ENCODE assay signal across 27 cellular contexts in the genomic region with DNA sequence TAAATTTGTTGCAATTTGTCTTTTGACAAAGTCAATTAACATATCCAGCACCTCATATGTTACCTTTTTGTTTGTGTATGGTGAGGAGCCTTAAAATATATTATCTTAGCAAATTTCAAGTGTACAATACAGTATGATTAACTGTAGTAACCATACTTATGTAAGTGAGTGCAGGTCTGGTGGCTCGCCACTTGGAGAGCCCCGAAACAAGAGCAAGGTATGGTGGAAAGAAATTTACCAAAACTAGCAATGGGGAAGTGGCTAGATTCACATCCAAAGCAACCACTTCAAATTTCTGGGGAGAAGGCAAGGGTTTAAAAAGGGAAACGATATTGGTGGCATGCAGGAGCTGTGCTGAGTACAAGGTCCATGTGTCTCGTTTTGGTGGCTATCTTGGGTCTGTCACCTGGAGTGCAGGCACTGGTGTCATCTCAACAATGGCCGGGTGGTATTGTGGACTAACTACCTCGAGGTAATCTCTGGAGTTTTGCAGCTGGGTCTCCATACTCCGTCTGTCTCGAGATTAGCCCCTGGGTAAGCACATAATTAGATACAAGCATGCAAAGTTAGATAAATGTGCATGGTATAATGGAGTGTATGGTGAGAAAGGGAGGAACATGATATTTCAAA. TPM values are rescaled to one million over a fixed set of nuclear protein-coding genes. Genes with fewer than 3 reads are reported as not detected.
DNase-seq lines count a peak whose midpoint lies in the region; ATAC-seq, FAIRE-seq and TF ChIP-seq lines count a peak whose summit lies in the region.
"Had no signal": no experiment of that assay in that cellular context is flagged by ENCODE, and none has a peak within 500 bp of the region (broad histone marks: within the 10 kb centered on the region; RNA-seq: fewer than 3 reads in every experiment).

No MANE protein-coding gene starts in this region.

- CTCF ChIA-PET in SK-N-SH (lab: Yijun Ruan, JAX), result interaction anchor here (0.6 to 1.2 kb wide), 3 partner anchors 9 to 79 kb away, joined by 3 to 4 read pairs (median 3); no protein-coding TSS in a partner anchor
- CTCF ChIA-PET in HepG2 (lab: Yijun Ruan, JAX; ENCODE audit: low intra/inter-chr PET ratio, low total read pairs), result no interaction called here
- CTCF ChIA-PET in GM12878 (lab: Yijun Ruan, JAX), result no interaction called here

- FAIRE-seq in HepG2 (lab: Jason Lieb, UNC) (no peak), GM12878 (lab: Jason Lieb, UNC) (no peak)
- FAIRE-seq: GM12892, H1, islet of Langerhans had no signal

- WGBS in SK-N-SH (ENCODE audit: low lambda C conversion rate), result 80% methylated on average over 8 of the region's 8 CpGs
- 72% methylated on average over 8 of the region's 8 CpGs for WGBS in HepG2 (ENCODE audit: low lambda C conversion rate)
- 78% methylated on average over 6 of the region's 8 CpGs for WGBS in right lobe of liver (ENCODE audit: insufficient coverage, low coverage, low lambda C conversion rate, missing lambda C conversion rate)
- 92% methylated on average over 8 of the region's 8 CpGs for WGBS in GM12878 (ENCODE audit: insufficient coverage, insufficient replicate concordance, low lambda C conversion rate, missing lambda C conversion rate)

- H3K9ac ChIP-seq in SK-N-SH, result no peak overlapping the region
- H3K9ac ChIP-seq in HepG2 (ENCODE audit: insufficient read depth, low read depth, low read length), result no peak overlapping the region
- H3K9ac ChIP-seq in GM12878 (ENCODE audit: control insufficient read depth, insufficient read depth, low read length), result no peak overlapping the region

- peak overlapping the region in 1 of 2 experiments; percentile 41; a peak in 2 of 4 replicates for H3K27ac ChIP-seq in SK-N-SH (ENCODE audit: low read depth in 2 of 2, low read length in 1 of 2)
- peak overlapping the region; percentile 1 for H3K27ac ChIP-seq in HepG2 (ENCODE audit: extremely low read length, insufficient read depth, low read length)
- no peak overlapping the region for H3K27ac ChIP-seq in right lobe of liver
- H3K27ac ChIP-seq in GM12878 (ENCODE audit: control insufficient read depth, insufficient read depth), result no peak overlapping the region
- H3K27ac ChIP-seq: adrenal gland, left lung, skin epidermis, thyroid gland had no signal

- H3K9me3 ChIP-seq in SK-N-SH, result no peaks in the 10 kb centered on the region
- no peaks in the 10 kb centered on the region for H3K9me3 ChIP-seq in HepG2 (ENCODE audit: low read length)
- H3K9me3 ChIP-seq in right lobe of liver, result no peaks in the 10 kb centered on the region
- no peaks in the 10 kb centered on the region for H3K9me3 ChIP-seq in GM12878 (replicated peaks; ENCODE audit: control insufficient read depth, insufficient read depth, low read length)
- H3K9me3 ChIP-seq: adrenal gland, left lung, thyroid gland had no signal

- TF ChIP-seq POLR2A in HepG2 (IDR thresholded peaks at IDR 0.05; ENCODE audit: insufficient read depth in 1 of 2, low read depth in 2 of 2, low read length in 2 of 2) (no peak), right lobe of liver (IDR thresholded peaks at IDR 0.05) (no peak), GM12878 (IDR thresholded peaks at IDR 0.05; ENCODE audit: low read depth, low read length) (no peak)

- RAD21 ChIA-PET in GM12878 (lab: Charles Lee; ENCODE audit: unreplicated experiment), result no interaction called here

- peaks cover 38 to 43% of the 10 kb centered on the region in 2 experiments for H3K36me3 ChIP-seq in SK-N-SH (replicated peaks in 1 of 2; ENCODE audit: control insufficient read depth in 1 of 2, insufficient read depth in 2 of 2, low read length in 1 of 2)
- peaks cover 6 to 27% of the 10 kb centered on the region in 2 experiments for H3K36me3 ChIP-seq in HepG2 (replicated peaks in 1 of 2; ENCODE audit: control insufficient read depth in 1 of 2, insufficient read depth in 2 of 2, low read length in 2 of 2)
- H3K36me3 ChIP-seq in right lobe of liver, result peaks cover 0 to 29% (median 19%) of the 10 kb centered on the region in 4 donors
- peaks cover 10 to 14% of the 10 kb centered on the region in 2 experiments for H3K36me3 ChIP-seq in GM12878 (ENCODE audit: control insufficient read depth in 2 of 2, insufficient read depth in 2 of 2, low read length in 1 of 2)

- H3K27me3 ChIP-seq in SK-N-SH (ENCODE audit: insufficient read depth) (no peaks in the 10 kb centered on the region), HepG2 (ENCODE audit: control insufficient read depth in 1 of 2, insufficient read depth in 2 of 2, low read length in 2 of 2) (no peaks in the 10 kb centered on the region), right lobe of liver (no peaks in the 10 kb centered on the region), GM12878 (replicated peaks in 1 of 2; ENCODE audit: control insufficient read depth in 2 of 2, insufficient read depth in 2 of 2, low read length in 1 of 2) (no peaks in the 10 kb centered on the region)
- H3K27me3 ChIP-seq: adrenal gland, left lung, thyroid gland had no signal

- H3K4me3 ChIP-seq in SK-N-SH (ENCODE audit: low read depth in 2 of 2, low read length in 1 of 2) (no peak overlapping the region), HepG2 (replicated peaks in 1 of 3; ENCODE audit: insufficient read depth in 1 of 3, low read depth in 2 of 3, low read length in 3 of 3) (no peak overlapping the region), right lobe of liver (no peak overlapping the region), GM12878 (no peak overlapping the region)
- H3K4me3 ChIP-seq: adrenal gland, left lung, skin epidermis, thyroid gland had no signal

- TF ChIP-seq CTCF in SK-N-SH (IDR thresholded peaks at IDR 0.05) (no peak), HepG2 (CRISPR knock-in tag; IDR thresholded peaks at IDR 0.05) (no peak), right lobe of liver (IDR thresholded peaks at IDR 0.05) (no peak), GM12878 (IDR thresholded peaks at IDR 0.05 in 2 of 3, conservative IDR thresholded peaks at IDR 0.05 in 1 of 3; ENCODE audit: control insufficient read depth in 2 of 3, extremely low read depth in 1 of 3, insufficient read depth in 1 of 3, low read depth in 3 of 3, low read length in 3 of 3) (no peak)

- no peak for TF ChIP-seq RAD21 in SK-N-SH (IDR thresholded peaks at IDR 0.05; ENCODE audit: low read length)
- no peak for TF ChIP-seq RAD21 in HepG2 (CRISPR knock-in tag; IDR thresholded peaks at IDR 0.05)
- no peak for TF ChIP-seq RAD21 in GM12878 (IDR thresholded peaks at IDR 0.05; ENCODE audit: insufficient read depth, low read depth, low read length)

- intact Hi-C loops in HepG2 (cut with micrococcal nuclease; ENCODE audit: unreplicated experiment), result no loop called here
- intact Hi-C loops in right lobe of liver (cut with DNase I), result no loop called here
- intact Hi-C loops in GM12878 (cut with micrococcal nuclease; ENCODE audit: unreplicated experiment), result no loop called here

- in situ Hi-C loops in HepG2 (cut with HindIII; ENCODE audit: extremely low pct_ligation_motif_present, low pct_unique_long_range_greater_than_20kb), result no loop called here
- in situ Hi-C loops in GM12878 (cut with MboI), result no loop called here

- H3K4me2 ChIP-seq in SK-N-SH (no peak overlapping the region), HepG2 (ENCODE audit: low read depth, low read length) (no peak overlapping the region), GM12878 (ENCODE audit: control insufficient read depth, insufficient read depth) (no peak overlapping the region)

- ATAC-seq in SK-N-SH treated with all-trans-retinoic acid at 6 μM for 48 hours, result peak; percentile 19; the same call in 1 of the 3 replicates
- peak; percentile 64 for ATAC-seq in HepG2
- no peak for ATAC-seq in right lobe of liver
- ATAC-seq in GM12878, result no peak; the same call in 1 of the 3 replicates
- ATAC-seq in HG02588 (IDR thresholded peaks at IDR 0.05; ENCODE audit: unreplicated experiment), result no peak
- no peak for ATAC-seq in GM19397 (IDR thresholded peaks at IDR 0.05; ENCODE audit: unreplicated experiment)
- no peak for ATAC-seq in GM21619 (IDR thresholded peaks at IDR 0.05; ENCODE audit: unreplicated experiment)
- ATAC-seq: left lung; stimulated activated naive CD8-positive, alpha-beta T cell treated with anti-CD3 and anti-CD28 coated beads, Interleukin-15, amount 100 ng/mL, for 72 hours had no signal

- H3K79me2 ChIP-seq in SK-N-SH (ENCODE audit: insufficient read depth) (no peaks in the 10 kb centered on the region), HepG2 (ENCODE audit: insufficient read depth, low read length) (no peaks in the 10 kb centered on the region), GM12878 (ENCODE audit: control insufficient read depth, insufficient read depth, low read length) (no peaks in the 10 kb centered on the region)

- no peak overlapping the region for H2AFZ ChIP-seq in SK-N-SH (ENCODE audit: low read depth)
- no peak overlapping the region for H2AFZ ChIP-seq in HepG2 (ENCODE audit: low read length)
- H2AFZ ChIP-seq in GM12878 (ENCODE audit: control insufficient read depth, low read depth, low read length), result no peak overlapping the region

- BruUV-seq in HepG2 (replicated peaks; lab: Mats Ljungman, UMichigan) (no TSS peak), GM12878 (replicated peaks; lab: Mats Ljungman, UMichigan) (no TSS peak)

- H3K9me2 ChIP-seq in SK-N-SH, result no peaks in the 10 kb centered on the region

- no peak for DNase-seq in SK-N-SH
- no peak for DNase-seq in HepG2 (ENCODE audit: low spot score)
- DNase-seq in right lobe of liver, result no peak
- DNase-seq in GM12878 (ENCODE audit: low read depth, low spot score), result no peak
- DNase-seq: 8988T; activated CD4-positive, alpha-beta T cell treated with anti-CD3 and anti-CD28 coated beads, Interleukin-2, amount 10 ng/mL, durations not matched to agents 24 days and 14 days; activated CD8-positive, alpha-beta memory T cell treated with anti-CD3 and anti-CD28 coated beads, Interleukin-2, amount 50 U/mL, for 4 hours; activated effector memory CD4-positive, alpha-beta T cell treated with anti-CD3 and anti-CD28 coated beads, Interleukin-2, amount 50 U/mL, for 16 hours; adrenal gland; CD4-positive, alpha-beta T cell; DMS 273 treated with DMSO at 0.1 percent for 48 hours; EL; left lung; mesendoderm; NCI-H1092 treated with DMSO at 0.1 percent for 48 hours; NCI-H1930; NCI-H69; stimulated activated naive CD8-positive, alpha-beta T cell treated with anti-CD3 and anti-CD28 coated beads, Interleukin-15, amount 100 ng/mL, for 72 hours; thyroid gland had no signal

- SMC1A ChIA-PET in GM12878 (lab: Charles Lee; ENCODE audit: uncharacterized antibody, unreplicated experiment), result interaction anchor here (0.5 to 0.6 kb wide), 2 partner anchors 44 to 111 kb away, joined by 3 read pairs; no protein-coding TSS in a partner anchor

- no peaks in the 10 kb centered on the region for H4K20me1 ChIP-seq in SK-N-SH (ENCODE audit: insufficient read depth)
- H4K20me1 ChIP-seq in HepG2 (ENCODE audit: insufficient read depth, low read length), result no peaks in the 10 kb centered on the region
- H4K20me1 ChIP-seq in GM12878 (ENCODE audit: control insufficient read depth, insufficient read depth), result no peaks in the 10 kb centered on the region

- POLR2A ChIA-PET in SK-N-SH (lab: Yijun Ruan, JAX), result interaction anchor here (0.6 kb wide), 1 partner anchor 13 kb away, joined by 3 read pairs; no protein-coding TSS in a partner anchor
- POLR2A ChIA-PET in HepG2 (lab: Yijun Ruan, JAX), result interaction anchor here (0.6 kb wide), 1 partner anchor 21 kb away, joined by 3 read pairs; no protein-coding TSS in a partner anchor
- POLR2A ChIA-PET in GM12878 (lab: Charles Lee), result interaction anchor here (0.6 kb wide), 1 partner anchor 179 kb away, joined by 5 read pairs; no protein-coding TSS in a partner anchor

- peaks cover 16% of the 10 kb centered on the region for H3F3A ChIP-seq in SK-N-SH (replicated peaks; ENCODE audit: insufficient read depth)

- H3K4me1 ChIP-seq in SK-N-SH (ENCODE audit: control insufficient read depth in 1 of 2, insufficient read depth in 2 of 2, low read depth in 1 of 2, low read length in 1 of 2) (peaks cover 0 to 3% of the 10 kb centered on the region in 2 experiments; a peak in 1 of 4 replicates), HepG2 (ENCODE audit: insufficient read depth, low read length) (peaks cover 11% of the 10 kb centered on the region), right lobe of liver (no peaks in the 10 kb centered on the region), GM12878 (ENCODE audit: control insufficient read depth, insufficient read depth, low read length) (no peaks in the 10 kb centered on the region)
- H3K4me1 ChIP-seq: adrenal gland, left lung, thyroid gland had no signal

- no peak for TF ChIP-seq EP300 in SK-N-SH (IDR thresholded peaks at IDR 0.05; ENCODE audit: borderline replicate concordance in 1 of 2, low read depth in 1 of 2, low read length in 1 of 2)
- no peak for TF ChIP-seq EP300 in HepG2 (IDR thresholded peaks at IDR 0.05; ENCODE audit: low read depth in 2 of 2, low read length in 2 of 2)
- no peak for TF ChIP-seq EP300 in HepG2 (CRISPR knock-in tag; IDR thresholded peaks at IDR 0.05; ENCODE audit: borderline replicate concordance)
- no peak for TF ChIP-seq EP300 in GM12878 (IDR thresholded peaks at IDR 0.05; ENCODE audit: borderline replicate concordance in 1 of 2, control insufficient read depth in 1 of 2, low read depth in 2 of 2, low read length in 2 of 2)

RNA-seq across cellular contexts. Expression of a gene that starts 8.2 kb away (rescaled TPM):
- polyA plus RNA-seq in SK-N-SH (2012; rRNA removed) (53.9 and 83.3 TPM in 2 replicates), HepG2 (2011; rRNA removed) (128 and 137 TPM in 2 replicates), GM12878 (2011; rRNA removed) (162 and 163 TPM in 2 replicates), GM12878 (2014; fragmentation: Illumina TruSeq; extraction: Trizol) (138 and 153 TPM in 2 replicates), GM12878 (2014; fragmentation: Nextera tagmentation; extraction: Ambion mirVana) (10 to 100 TPM; 19.7 to 21.9 TPM), GM12878 (2014; rRNA removed) (121 and 127 TPM in 2 replicates), GM12878 (2016; fragmentation: Nextera tagmentation; extraction: Ambion mirVana) (10 to 100 TPM; 63.3 to 65.4 TPM)
- polyA plus RNA-seq in SK-N-SH (2012; cell fraction: cytosol; rRNA removed), result 32.2 and 32.5 TPM in 2 replicates
- polyA plus RNA-seq in SK-N-SH (2012; cell fraction: nucleus; rRNA removed), result 226 and 301 TPM in 2 replicates
- total RNA-seq in HepG2 (2016; rRNA removed; fragmentation: Illumina TruSeq; extraction: Trizol) (44.4 and 72.1 TPM in 2 replicates), right lobe of liver (10 to 100 TPM; 20.2 to 43.3 (median 29.9) TPM), GM12878 (2014; rRNA removed) (88.3 and 92.4 TPM in 2 replicates), GM12878 (2014; rRNA removed; fragmentation: Illumina TruSeq; extraction: Trizol) (95.5 and 100 TPM in 2 replicates), GM12878 (2021) (74.9 and 94.9 TPM in 2 replicates)
- total RNA-seq in HepG2 (2016; cell fraction: cytosol; rRNA removed; fragmentation: Illumina TruSeq; extraction: Trizol; ENCODE audit: low read depth), result 34.1 and 37.7 TPM in 2 replicates
- 41.6 and 65.6 TPM in 2 replicates for total RNA-seq in HepG2 (2016; cell fraction: insoluble cytoplasmic fraction; rRNA removed; fragmentation: Illumina TruSeq; extraction: Trizol)
- 24.3 and 28.2 TPM in 2 replicates for total RNA-seq in HepG2 (2016; cell fraction: membrane; rRNA removed; fragmentation: Illumina TruSeq; extraction: Trizol)
- total RNA-seq in HepG2 (2016; cell fraction: nucleus; rRNA removed; fragmentation: Illumina TruSeq; extraction: Trizol), result 135 and 141 TPM in 2 replicates
- 43.7 and 45.4 TPM in 2 replicates for polyA plus RNA-seq in HepG2 (2011; cell fraction: cytosol; rRNA removed)
- 499 and 533 TPM in 2 replicates for polyA plus RNA-seq in HepG2 (2011; cell fraction: nucleus; rRNA removed)
- 82.9 and 94.0 TPM in 2 replicates for polyA plus RNA-seq in HepG2 (2012)
- polyA plus RNA-seq in HepG2 (2016; cell fraction: cytosol; fragmentation: Illumina TruSeq; extraction: Trizol; ENCODE audit: low read depth), result 3.9 and 4.3 TPM in 2 replicates
- 37.3 and 40.3 TPM in 2 replicates for polyA plus RNA-seq in HepG2 (2016; cell fraction: insoluble cytoplasmic fraction; fragmentation: Illumina TruSeq; extraction: Trizol; ENCODE audit: low read depth)
- polyA plus RNA-seq in HepG2 (2016; cell fraction: membrane; fragmentation: Illumina TruSeq; extraction: Trizol; ENCODE audit: low read depth), result 7.9 and 9.9 TPM in 2 replicates
- polyA plus RNA-seq in HepG2 (2016; cell fraction: nucleus; fragmentation: Illumina TruSeq; extraction: Trizol; ENCODE audit: insufficient read depth, low read depth), result 217 and 230 TPM in 2 replicates
- polyA minus RNA-seq in HepG2 (2011; rRNA and poly(A)+ RNA removed; ENCODE audit: low replicate concordance), result 54.0 and 163 TPM in 2 replicates
- polyA minus RNA-seq in HepG2 (2011; cell fraction: cytosol; rRNA and poly(A)+ RNA removed), result 18.0 and 23.0 TPM in 2 replicates
- polyA minus RNA-seq in HepG2 (2011; cell fraction: nucleus; rRNA and poly(A)+ RNA removed), result 269 and 305 TPM in 2 replicates
- 782 and 809 TPM in 2 replicates for total RNA-seq in GM12878 (2013; cell fraction: nucleolus; rRNA removed)
- 35.6 TPM for polyA plus RNA-seq in GM12878 (2011; ENCODE audit: low read depth)
- polyA plus RNA-seq in GM12878 (2011; cell fraction: cytosol; rRNA removed), result 95.1 and 96.3 TPM in 2 replicates
- 443 and 472 TPM in 2 replicates for polyA plus RNA-seq in GM12878 (2011; cell fraction: nucleus; rRNA removed)
- polyA plus RNA-seq in GM12878 (2012), result 53.1 and 73.5 TPM in 2 replicates
- polyA minus RNA-seq in GM12878 (2011; rRNA and poly(A)+ RNA removed), result 79.8 and 94.1 TPM in 2 replicates
- polyA minus RNA-seq in GM12878 (2011; cell fraction: cytosol; rRNA and poly(A)+ RNA removed), result 22.1 and 39.8 TPM in 2 replicates
- 157 and 279 TPM in 2 replicates for polyA minus RNA-seq in GM12878 (2011; cell fraction: nucleus; rRNA and poly(A)+ RNA removed)

Comparison
In these comparisons a context has a peak if more than half of its experiments do, and no peak if none do; other contexts are left out.
1. ATAC-seq: peak in SK-N-SH treated with all-trans-retinoic acid at 6 μM for 48 hours (single experiment) and HepG2 (single experiment); none in right lobe of liver (0 of 4), GM12878 (single experiment), HG02588 (single experiment), GM19397 (single experiment) and GM21619 (single experiment).